Comparison of ENCODE assay signal across 35 cellular contexts in the genomic region with DNA sequence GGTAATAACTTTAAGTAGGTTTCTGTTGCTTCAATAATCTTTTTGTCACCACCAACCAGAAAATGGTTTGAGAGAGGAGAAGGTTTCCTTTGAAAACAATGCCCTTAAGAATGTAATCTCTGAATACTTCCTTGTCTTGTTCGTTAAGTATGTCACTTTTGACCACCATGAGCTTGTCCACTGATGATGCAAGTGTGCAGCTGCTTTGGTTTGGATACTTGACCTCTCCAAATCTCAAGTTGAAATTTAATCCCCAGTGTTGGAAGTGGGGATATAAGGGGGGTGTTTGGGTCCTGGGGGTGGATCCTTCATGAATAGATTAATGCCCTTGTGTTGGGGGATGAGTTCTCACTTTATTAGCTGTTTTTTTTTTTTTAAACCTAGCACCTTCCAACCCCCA.
"Had no signal": no experiment of that assay in that cellular context is flagged by ENCODE, and none has a peak within 500 bp of the region (broad histone marks: within the 10 kb centered on the region; RNA-seq: fewer than 3 reads in every experiment).

No MANE protein-coding gene starts in this region.

- FAIRE-seq: astrocyte, TTC549 had no signal

- H3K36me3 ChIP-seq: adrenal gland, brain microvascular endothelial cell, breast epithelium had no signal

- H3K36me3 Mint-ChIP-seq: activated CD4-positive, alpha-beta memory T cell treated with anti-CD3 and anti-CD28 coated beads for 36 hours; activated naive CD4-positive, alpha-beta T cell treated with anti-CD3 and anti-CD28 coated beads, Interleukin-2, amount 50 U/mL, for 72 hours; activated naive CD8-positive, alpha-beta T cell treated with anti-CD3 and anti-CD28 coated beads for 36 hours had no signal

- H3K27me3 Mint-ChIP-seq: activated B cell treated with CpG ODN at 0.5 μM for 24 hours; activated CD4-positive, alpha-beta memory T cell treated with anti-CD3 and anti-CD28 coated beads for 36 hours; activated CD4-positive, alpha-beta T cell treated with anti-CD3 and anti-CD28 coated beads, Interleukin-2, amount 10 ng/mL, durations not matched to agents 24 days and 14 days; activated CD8-positive, alpha-beta T cell treated with anti-CD3 and anti-CD28 coated beads for 36 hours; activated naive CD8-positive, alpha-beta T cell treated with anti-CD3 and anti-CD28 coated beads for 36 hours; activated T-helper 17 cell treated with anti-CD3 and anti-CD28 coated beads, Interleukin-2, amount 50 U/mL, for 72 hours had no signal

- H3K9me3 ChIP-seq: adrenal gland, body of pancreas, breast epithelium had no signal

- H3K4me3 Mint-ChIP-seq: activated B cell treated with CpG ODN at 0.5 μM for 24 hours; activated CD4-positive, alpha-beta memory T cell treated with anti-CD3 and anti-CD28 coated beads for 36 hours; activated CD4-positive, alpha-beta T cell treated with anti-CD3 and anti-CD28 coated beads, Interleukin-2, amount 10 ng/mL, durations not matched to agents 24 days and 14 days; activated CD8-positive, alpha-beta T cell treated with anti-CD3 and anti-CD28 coated beads for 36 hours; activated naive CD4-positive, alpha-beta T cell treated with anti-CD3 and anti-CD28 coated beads for 36 hours; activated naive CD8-positive, alpha-beta T cell treated with anti-CD3 and anti-CD28 coated beads for 36 hours; activated T-cell treated with anti-CD3 and anti-CD28 coated beads, Interleukin-2, amount 50 U/mL, for 4 hours; activated T-cell treated with anti-CD3 and anti-CD28 coated beads, Interleukin-2, amount 50 U/mL, for 72 hours; activated T-helper 1 cell treated with anti-CD3 and anti-CD28 coated beads, Interleukin-12 subunit alpha, Interleukin-12 subunit beta, Interleukin-2, Interleukin-4 antibody, amounts not matched to agents 30 ng/mL and 10 ng/mL and 1 ng/mL, durations not matched to agents 14 hours and 24 hours and 36 hours; activated T-helper 17 cell treated with anti-CD3 and anti-CD28 coated beads, Interleukin-2, amount 50 U/mL, for 72 hours; T-helper 2 cell treated with Interferon-gamma antibody and Interleukin-4, amounts not matched to agents 5 μg/mL and 100 μg/mL, for 36 hours had no signal

- H3K27ac Mint-ChIP-seq: activated B cell treated with CpG ODN at 0.5 μM for 24 hours; activated CD4-positive, alpha-beta memory T cell treated with anti-CD3 and anti-CD28 coated beads for 36 hours; activated CD4-positive, alpha-beta T cell treated with anti-CD3 and anti-CD28 coated beads, Interleukin-2, amount 10 ng/mL, durations not matched to agents 24 days and 14 days; activated CD8-positive, alpha-beta T cell treated with anti-CD3 and anti-CD28 coated beads for 36 hours; activated naive CD4-positive, alpha-beta T cell treated with anti-CD3 and anti-CD28 coated beads for 36 hours; activated naive CD4-positive, alpha-beta T cell treated with anti-CD3 and anti-CD28 coated beads, Interleukin-2, amount 50 U/mL, for 72 hours; activated naive CD8-positive, alpha-beta T cell treated with anti-CD3 and anti-CD28 coated beads for 36 hours; activated T-cell treated with anti-CD3 and anti-CD28 coated beads, Interleukin-2, amount 50 U/mL, for 72 hours; activated T-helper 1 cell treated with anti-CD3 and anti-CD28 coated beads, Interleukin-12 subunit alpha, Interleukin-12 subunit beta, Interleukin-2, Interleukin-4 antibody, amounts not matched to agents 30 ng/mL and 10 ng/mL and 1 ng/mL, durations not matched to agents 14 hours and 24 hours and 36 hours; activated T-helper 17 cell treated with anti-CD3 and anti-CD28 coated beads, Interleukin-2, amount 50 U/mL, for 72 hours; T-helper 2 cell treated with Interferon-gamma antibody and Interleukin-4, amounts not matched to agents 5 μg/mL and 100 μg/mL, for 36 hours had no signal

- H3K27me3 ChIP-seq: adrenal gland, body of pancreas, brain microvascular endothelial cell, breast epithelium had no signal

- H3K4me1 ChIP-seq: adrenal gland, body of pancreas, breast epithelium had no signal

- H3K4me1 Mint-ChIP-seq: activated B cell treated with CpG ODN at 0.5 μM for 24 hours; activated CD4-positive, alpha-beta T cell treated with anti-CD3 and anti-CD28 coated beads, Interleukin-2, amount 10 ng/mL, durations not matched to agents 24 days and 14 days; activated naive CD8-positive, alpha-beta T cell treated with anti-CD3 and anti-CD28 coated beads for 36 hours; activated T-helper 17 cell treated with anti-CD3 and anti-CD28 coated beads, Interleukin-2, amount 50 U/mL, for 72 hours had no signal

- H3K27ac ChIP-seq: adrenal gland, body of pancreas, brain microvascular endothelial cell, breast epithelium, VCaP had no signal

- H3K4me3 ChIP-seq: adrenal gland, body of pancreas, breast epithelium had no signal

- DNase-seq: activated B cell treated with CpG ODN at 0.5 μM for 24 hours; activated CD4-positive, alpha-beta memory T cell treated with anti-CD3 and anti-CD28 coated beads for 36 hours; activated CD4-positive, alpha-beta T cell treated with anti-CD3 and anti-CD28 coated beads for 4 hours; activated CD4-positive, alpha-beta T cell treated with anti-CD3 and anti-CD28 coated beads, Interleukin-2, amount 10 ng/mL, durations not matched to agents 24 days and 14 days; activated CD4-positive, alpha-beta T cell treated with anti-CD3 and anti-CD28 coated beads, Interleukin-2, amount 50 U/mL, for 1 hour; activated CD4-positive, alpha-beta T cell treated with anti-CD3 and anti-CD28 coated beads, Interleukin-2, amount 50 U/mL, for 4 hours; activated CD4-positive, CD25-positive, alpha-beta regulatory T cell treated with anti-CD3 and anti-CD28 coated beads, Interleukin-2, amount 50 U/mL, for 72 hours; activated CD8-positive, alpha-beta memory T cell treated with anti-CD3 and anti-CD28 coated beads, Interleukin-2, amount 50 U/mL, for 4 hours; activated CD8-positive, alpha-beta T cell treated with anti-CD3 and anti-CD28 coated beads for 36 hours; activated effector memory CD4-positive, alpha-beta T cell treated with anti-CD3 and anti-CD28 coated beads, Interleukin-2, amount 50 U/mL, for 16 hours; activated gamma-delta T cell treated with Interleukin-2 at 50 U/mL for 16 hours; activated naive CD4-positive, alpha-beta T cell; activated naive CD4-positive, alpha-beta T cell treated with anti-CD3 and anti-CD28 coated beads for 36 hours; activated naive CD4-positive, alpha-beta T cell treated with anti-CD3 and anti-CD28 coated beads, Interleukin-2, amount 50 U/mL, for 16 hours; activated naive CD8-positive, alpha-beta T cell treated with anti-CD3 and anti-CD28 coated beads for 36 hours; activated T-cell treated with anti-CD3 and anti-CD28 coated beads for 4 hours; activated T-cell treated with anti-CD3 and anti-CD28 coated beads, Interleukin-2, amount 50 U/mL, for 1 hour; activated T-cell treated with anti-CD3 and anti-CD28 coated beads, Interleukin-2, amount 50 U/mL, for 4 hours; activated T-cell treated with anti-CD3 and anti-CD28 coated beads, Interleukin-2, amount 50 U/mL, for 72 hours; adrenal gland; amniotic stem cell; aorta; body of pancreas; brain microvascular endothelial cell; central memory CD4-positive, alpha-beta T cell; T-helper 2 cell; T-helper 9 cell had no signal

- H3K9me3 Mint-ChIP-seq: activated CD4-positive, alpha-beta T cell treated with anti-CD3 and anti-CD28 coated beads, Interleukin-2, amount 10 ng/mL, durations not matched to agents 24 days and 14 days; activated T-helper 1 cell treated with anti-CD3 and anti-CD28 coated beads, Interleukin-12 subunit alpha, Interleukin-12 subunit beta, Interleukin-2, Interleukin-4 antibody, amounts not matched to agents 30 ng/mL and 10 ng/mL and 1 ng/mL, durations not matched to agents 14 hours and 24 hours and 36 hours; activated T-helper 17 cell treated with anti-CD3 and anti-CD28 coated beads, Interleukin-2, amount 50 U/mL, for 72 hours; T-helper 2 cell treated with Interferon-gamma antibody and Interleukin-4, amounts not matched to agents 5 μg/mL and 100 μg/mL, for 36 hours had no signal
